Comparison of ENCODE assay signal across 8 cellular contexts in the genomic region with DNA sequence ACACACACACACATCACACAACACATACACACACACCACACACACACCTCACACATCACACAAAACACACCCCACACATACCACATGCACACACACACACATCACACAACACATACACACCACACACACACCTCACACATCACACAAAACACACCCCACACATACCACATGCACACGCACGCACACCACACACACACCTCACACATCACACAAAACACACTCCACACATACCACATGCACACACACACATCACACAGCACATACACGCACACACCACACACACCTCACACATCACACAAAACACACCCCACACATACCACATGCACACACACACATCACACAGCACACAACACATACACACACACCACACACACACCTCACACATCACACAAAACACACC. TPM values are rescaled to one million over a fixed set of nuclear protein-coding genes. Genes with fewer than 3 reads are reported as not detected.
DNase-seq lines count a peak whose midpoint lies in the region; ATAC-seq, FAIRE-seq and TF ChIP-seq lines count a peak whose summit lies in the region.
"Not testable (repeated sequence)": the region's sequence is repeated elsewhere in the genome, so short reads cannot be mapped to it uniquely, and the experiment has no call there.

No MANE protein-coding gene starts in this region.

- H3K4me1 ChIP-seq in A549 (peaks cover 62% of the 10 kb centered on the region), SK-N-SH (ENCODE audit: control insufficient read depth in 1 of 2, insufficient read depth in 2 of 2, low read depth in 1 of 2, low read length in 1 of 2) (peaks cover 56 to 63% of the 10 kb centered on the region in 2 experiments), osteoblast (ENCODE audit: insufficient read depth, low read length) (peaks cover 53% of the 10 kb centered on the region)

- not testable (repeated sequence) for H3K27me3 ChIP-seq in SK-N-SH (ENCODE audit: insufficient read depth); osteoblast (ENCODE audit: insufficient read depth, low read length)

- TF ChIP-seq CTCF in A549 (IDR thresholded peaks at IDR 0.05); Calu3 (IDR thresholded peaks at IDR 0.05; ENCODE audit: unreplicated experiment); SK-N-SH (IDR thresholded peaks at IDR 0.05); activated CD8-positive, alpha-beta T cell treated with anti-CD3 and anti-CD28 coated beads for 36 hours (IDR thresholded peaks at IDR 0.05); chondrocyte (IDR thresholded peaks at IDR 0.05); osteoblast (IDR thresholded peaks at IDR 0.05; ENCODE audit: extremely low read depth, low read depth, low read length): not testable (repeated sequence)

- not testable (repeated sequence) for FAIRE-seq in A549 (lab: Jason Lieb, UNC)

- H3K27ac Mint-ChIP-seq in Calu3 (ENCODE audit: unreplicated experiment) (peak overlapping the region; percentile 71), chondrocyte (ENCODE audit: unreplicated experiment) (peak overlapping the region; percentile 65), immature natural killer cell (peak overlapping the region; percentile 86 to 94 (median 90))
- H3K27ac Mint-ChIP-seq in activated CD8-positive, alpha-beta T cell treated with anti-CD3 and anti-CD28 coated beads for 36 hours: peak overlapping the region; percentile 89
- peak overlapping the region; percentile 58 to 98 for H3K27ac Mint-ChIP-seq in activated naive CD4-positive, alpha-beta T cell treated with anti-CD3 and anti-CD28 coated beads, Interleukin-2, amount 50 U/mL, for 72 hours

- intact Hi-C loops in Calu3 (cut with micrococcal nuclease; ENCODE audit: unreplicated experiment); activated CD8-positive, alpha-beta T cell treated with anti-CD3 and anti-CD28 coated beads for 36 hours (cut with micrococcal nuclease): not testable (repeated sequence)

- not testable (repeated sequence) for TF ChIP-seq EP300 in A549 (IDR thresholded peaks at IDR 0.05); SK-N-SH (IDR thresholded peaks at IDR 0.05; ENCODE audit: borderline replicate concordance in 1 of 2, low read depth in 1 of 2, low read length in 1 of 2)

- CTCF ChIA-PET in A549 (lab: Yijun Ruan, JAX): interaction anchor here (1.1 to 2.5 kb wide), 2 partner anchors 21 to 30 kb away, joined by 4 to 18 read pairs; no protein-coding TSS in a partner anchor
- CTCF ChIA-PET in Calu3 (lab: Charles Lee): interaction anchor here (0.9 to 1.6 kb wide), 4 partner anchors 12 to 145 kb away, joined by 3 to 10 read pairs (median 3); partner anchors contain the start of gene CDKN2AIPNL
- CTCF ChIA-PET in SK-N-SH (lab: Yijun Ruan, JAX): interaction anchor here (3.3 to 3.8 kb wide), 3 partner anchors 21 to 31 kb away, joined by 17 to 28 read pairs (median 17); partner anchors contain the start of gene JADE2
- CTCF ChIA-PET in activated CD8-positive, alpha-beta T cell treated with anti-CD3 and anti-CD28 coated beads for 36 hours (lab: Charles Lee): interaction anchor here (1.0 to 3.0 kb wide), 7 partner anchors 9 to 145 kb away, joined by 3 to 24 read pairs (median 11); partner anchors contain the start of gene CDKN2AIPNL

- peaks cover 36% of the 10 kb centered on the region for H3F3A ChIP-seq in SK-N-SH (replicated peaks; ENCODE audit: insufficient read depth)

- H3K36me3 Mint-ChIP-seq in Calu3 (ENCODE audit: insufficient read depth, unreplicated experiment): peaks cover 60% of the 10 kb centered on the region
- peaks cover 48% of the 10 kb centered on the region for H3K36me3 Mint-ChIP-seq in activated CD8-positive, alpha-beta T cell treated with anti-CD3 and anti-CD28 coated beads for 36 hours (ENCODE audit: low read depth)
- H3K36me3 Mint-ChIP-seq in activated naive CD4-positive, alpha-beta T cell treated with anti-CD3 and anti-CD28 coated beads, Interleukin-2, amount 50 U/mL, for 72 hours: peaks cover 20 to 23% of the 10 kb centered on the region in 2 donors
- H3K36me3 Mint-ChIP-seq in chondrocyte (ENCODE audit: low read depth): not testable (repeated sequence)
- H3K36me3 Mint-ChIP-seq in immature natural killer cell: peaks cover 2 to 33% (median 20%) of the 10 kb centered on the region in 3 donors

- H3K9me3 Mint-ChIP-seq in Calu3 (ENCODE audit: low read depth, unreplicated experiment); activated CD8-positive, alpha-beta T cell treated with anti-CD3 and anti-CD28 coated beads for 36 hours; activated naive CD4-positive, alpha-beta T cell treated with anti-CD3 and anti-CD28 coated beads, Interleukin-2, amount 50 U/mL, for 72 hours; chondrocyte (ENCODE audit: low read depth); immature natural killer cell: not testable (repeated sequence)

- H3K79me2 ChIP-seq in SK-N-SH (ENCODE audit: insufficient read depth): peaks cover 21% of the 10 kb centered on the region
- H3K79me2 ChIP-seq in osteoblast (ENCODE audit: insufficient read depth, low read length): peaks cover 21% of the 10 kb centered on the region

- H3K27ac ChIP-seq in A549 (peak overlapping the region in 1 of 2 experiments; percentile 88; a peak in 2 of 6 replicates), SK-N-SH (ENCODE audit: low read depth in 2 of 2, low read length in 1 of 2) (peak overlapping the region in 1 of 2 experiments; percentile 0; a peak in 1 of 4 replicates), osteoblast (ENCODE audit: low read depth, low read length) (peak overlapping the region; percentile 90)

- H3K36me3 ChIP-seq in SK-N-SH (replicated peaks in 1 of 2; ENCODE audit: control insufficient read depth in 1 of 2, insufficient read depth in 2 of 2, low read length in 1 of 2) (peaks cover 8 to 19% of the 10 kb centered on the region in 2 experiments), osteoblast (ENCODE audit: insufficient read depth, low read length) (peaks cover 17% of the 10 kb centered on the region)

- not testable (repeated sequence) for TF ChIP-seq RAD21 in A549 (conservative IDR thresholded peaks at IDR 0.05 in 1 of 2, IDR thresholded peaks at IDR 0.05 in 1 of 2); SK-N-SH (IDR thresholded peaks at IDR 0.05; ENCODE audit: low read length)

- not testable (repeated sequence) for H3K4me3 ChIP-seq in A549; SK-N-SH (ENCODE audit: low read depth in 2 of 2, low read length in 1 of 2); osteoblast (ENCODE audit: insufficient read depth, low read length)

- not testable (repeated sequence) for H3K9me3 ChIP-seq in A549; SK-N-SH; osteoblast (ENCODE audit: low read depth, low read length)

- not testable (repeated sequence) for H4K20me1 ChIP-seq in SK-N-SH (ENCODE audit: insufficient read depth); osteoblast (ENCODE audit: insufficient read depth, low read length)

- peaks cover 44% of the 10 kb centered on the region for H3K4me1 Mint-ChIP-seq in Calu3 (ENCODE audit: low read depth, unreplicated experiment)
- H3K4me1 Mint-ChIP-seq in activated CD8-positive, alpha-beta T cell treated with anti-CD3 and anti-CD28 coated beads for 36 hours (ENCODE audit: low read depth): peaks cover 44% of the 10 kb centered on the region
- peaks cover 47% of the 10 kb centered on the region for H3K4me1 Mint-ChIP-seq in chondrocyte (ENCODE audit: low read depth)
- H3K4me1 Mint-ChIP-seq in immature natural killer cell: peaks cover 49 to 59% of the 10 kb centered on the region in 2 donors

- H3K27me3 Mint-ChIP-seq in Calu3 (ENCODE audit: unreplicated experiment); activated CD8-positive, alpha-beta T cell treated with anti-CD3 and anti-CD28 coated beads for 36 hours; chondrocyte (ENCODE audit: low read depth); immature natural killer cell (ENCODE audit: low read depth in 3 of 3): not testable (repeated sequence)

- H3K4me2 ChIP-seq in A549 (peak overlapping the region; percentile 63; the same call in 1 of the 3 replicates), SK-N-SH (peak overlapping the region; percentile 50)
- not testable (repeated sequence) for H3K4me2 ChIP-seq in osteoblast (ENCODE audit: insufficient read depth, low read length)

- H3K9ac ChIP-seq in SK-N-SH: not testable (repeated sequence)

- POLR2A ChIA-PET in A549 (lab: Yijun Ruan, JAX): interaction anchor here (0.5 to 0.9 kb wide), 3 partner anchors 29 to 374 kb away, joined by 4 to 6 read pairs (median 4); no protein-coding TSS in a partner anchor
- POLR2A ChIA-PET in SK-N-SH (lab: Yijun Ruan, JAX): interaction anchor here (0.9 to 1.2 kb wide), 4 partner anchors 12 to 31 kb away, joined by 3 to 6 read pairs (median 4); partner anchors contain the start of gene JADE2
- POLR2A ChIA-PET in activated CD8-positive, alpha-beta T cell treated with anti-CD3 and anti-CD28 coated beads for 36 hours (lab: Charles Lee): interaction anchor here (0.8 to 2.8 kb wide), 6 partner anchors 14 to 186 kb away, joined by 3 to 16 read pairs (median 3); partner anchors contain the start of gene JADE2

- H2AFZ ChIP-seq in SK-N-SH (ENCODE audit: low read depth); osteoblast (ENCODE audit: low read length): not testable (repeated sequence)

- WGBS in A549 (ENCODE audit: missing lambda C conversion rate): 96% methylated on average over 3 of the region's 3 CpGs
- WGBS in SK-N-SH (ENCODE audit: low lambda C conversion rate): 90% methylated on average over 3 of the region's 3 CpGs

- BruUV-seq in Calu3 (replicated peaks; lab: Mats Ljungman, UMichigan): not testable (repeated sequence)

- not testable (repeated sequence) for ATAC-seq in A549; activated CD8-positive, alpha-beta T cell treated with anti-CD3 and anti-CD28 coated beads for 36 hours; activated naive CD4-positive, alpha-beta T cell treated with anti-CD3 and anti-CD28 coated beads, Interleukin-2, amount 50 U/mL, for 72 hours

- DNase-seq in A549 (ENCODE audit: low read depth in 1 of 2, low spot score in 1 of 2); Calu3; SK-N-SH; activated CD8-positive, alpha-beta T cell treated with anti-CD3 and anti-CD28 coated beads for 36 hours; activated naive CD4-positive, alpha-beta T cell treated with anti-CD3 and anti-CD28 coated beads, Interleukin-2, amount 50 U/mL, for 72 hours (ENCODE audit: low spot score in 2 of 2); chondrocyte (ENCODE audit: low spot score); immature natural killer cell; osteoblast (ENCODE audit: insufficient read length, low spot score, missing footprints): not testable (repeated sequence)

- not testable (repeated sequence) for H3K9me2 ChIP-seq in SK-N-SH

- H3K4me3 Mint-ChIP-seq in Calu3 (ENCODE audit: low read depth, unreplicated experiment) (peak overlapping the region; percentile 1), immature natural killer cell (peak overlapping the region in 4 of 5 donors; percentile 26 to 59 (median 40))
- H3K4me3 Mint-ChIP-seq in activated CD8-positive, alpha-beta T cell treated with anti-CD3 and anti-CD28 coated beads for 36 hours: peak overlapping the region; percentile 27
- H3K4me3 Mint-ChIP-seq in chondrocyte (ENCODE audit: unreplicated experiment): not testable (repeated sequence)

- peak; percentile 35 for TF ChIP-seq POLR2A in A549 (IDR thresholded peaks at IDR 0.05; ENCODE audit: low read length)

RNA-seq across cellular contexts. Expression of gene JADE2, which starts 31.1 kb away (rescaled TPM):
- polyA plus RNA-seq in A549 (2011; rRNA removed) (21.7 and 24.0 TPM in 2 replicates), A549 (2017; fragmentation: RNase III; extraction: RNeasy Plus Mini Kit Qiagen cat#74134 plus additional on column Dnase treatment) (23.7 to 27.1 TPM (median 27.0 TPM) in 3 replicates), SK-N-SH (2012; rRNA removed) (25.7 and 26.5 TPM in 2 replicates), immature natural killer cell (10 to 100 TPM; 10.1 to 48.9 (median 23.0) TPM)
- polyA plus RNA-seq in A549 (2012; cell fraction: cytosol; rRNA removed): 21.2 and 29.1 TPM in 2 replicates
- 30.8 and 36.0 TPM in 2 replicates for polyA plus RNA-seq in A549 (2012; cell fraction: nucleus; rRNA removed)
- polyA minus RNA-seq in A549 (2011; rRNA and poly(A)+ RNA removed): 48.2 and 50.5 TPM in 2 replicates
- total RNA-seq in Calu3 (2022) (93.4 and 128 TPM in 2 replicates), chondrocyte (16.3 to 17.6 TPM (median 16.8 TPM) in 3 replicates), osteoblast (22.7 and 26.8 TPM in 2 replicates)
- polyA plus RNA-seq in SK-N-SH (2012; cell fraction: cytosol; rRNA removed): 10.2 and 17.2 TPM in 2 replicates
- 27.7 and 28.0 TPM in 2 replicates for polyA plus RNA-seq in SK-N-SH (2012; cell fraction: nucleus; rRNA removed)
- 10 to 100 TPM; 58.7 to 61.2 TPM for total RNA-seq in activated CD8-positive, alpha-beta T cell treated with anti-CD3 and anti-CD28 coated beads for 36 hours
- 10 to 100 TPM; 73.4 to 80.8 TPM for total RNA-seq in activated naive CD4-positive, alpha-beta T cell treated with anti-CD3 and anti-CD28 coated beads, Interleukin-2, amount 50 U/mL, for 72 hours
